Comparison of ENCODE assay signal across 20 cellular contexts in the genomic region with DNA sequence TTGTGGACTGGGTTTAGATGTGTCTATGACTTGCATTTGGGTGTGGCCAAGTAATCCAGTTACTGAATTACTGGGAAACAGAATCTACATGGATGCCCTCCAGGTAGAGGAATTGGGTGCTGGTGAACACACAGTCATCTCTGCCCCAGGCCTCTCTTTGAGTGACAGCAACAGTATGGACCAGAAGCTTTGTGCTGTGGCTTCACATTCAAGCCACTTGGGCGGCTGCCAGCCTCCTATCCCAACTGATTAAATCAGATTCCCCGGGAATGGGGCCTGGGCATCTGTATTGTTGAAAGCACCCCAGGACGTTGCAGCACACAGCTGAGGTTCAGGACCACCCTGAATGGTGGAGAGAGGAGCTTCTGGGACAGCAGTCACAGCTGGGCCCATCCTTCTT.
DNase-seq lines count a peak whose midpoint lies in the region; ATAC-seq and TF ChIP-seq lines count a peak whose summit lies in the region.
"Had no signal": no experiment of that assay in that cellular context is flagged by ENCODE, and none has a peak within 500 bp of the region (broad histone marks: within the 10 kb centered on the region; RNA-seq: fewer than 3 reads in every experiment).

No MANE protein-coding gene starts in this region.

- CTCF ChIA-PET in PC-9 (lab: Charles Lee), result no interaction called here
- CTCF ChIA-PET in T-cell (lab: Charles Lee), result no interaction called here

- H2BK120ac ChIP-seq in trophoblast cell (ENCODE audit: insufficient read depth, low read length, poor library complexity), result no peak overlapping the region

- H3K4me1 Mint-ChIP-seq in GM23338 (peaks cover 22% of the 10 kb centered on the region), T-cell (no peaks in the 10 kb centered on the region)
- H3K4me1 Mint-ChIP-seq in stimulated activated effector memory CD8-positive, alpha-beta T cell treated with anti-CD3 and anti-CD28 coated beads, Interleukin-12 subunit alpha, Interleukin-12 subunit beta, amount 100 ng/mL, for 72 hours, result peaks cover under 1% of the 10 kb centered on the region
- H3K4me1 Mint-ChIP-seq: B cell had no signal

- H3K79me2 ChIP-seq in GM23338 (replicated peaks; ENCODE audit: insufficient read depth) (no peaks in the 10 kb centered on the region), PC-9 (ENCODE audit: low read depth) (no peaks in the 10 kb centered on the region), trophoblast cell (ENCODE audit: control insufficient read depth, insufficient read depth, low read length, poor library complexity) (no peaks in the 10 kb centered on the region)

- H3F3A ChIP-seq in GM23338 (replicated peaks; ENCODE audit: low read depth) (no peaks in the 10 kb centered on the region), PC-9 (ENCODE audit: insufficient read depth, low read depth) (no peaks in the 10 kb centered on the region; the same call in 1 of the 2 replicates)

- H2BK5ac ChIP-seq in trophoblast cell (ENCODE audit: low read depth, low read length, poor library complexity), result no peak overlapping the region

- H2AK5ac ChIP-seq in trophoblast cell (ENCODE audit: low read length), result no peak overlapping the region

- H3K9me2 ChIP-seq in GM23338 (ENCODE audit: insufficient read depth) (peaks cover 10% of the 10 kb centered on the region; the same call in 1 of the 2 replicates), PC-9 (ENCODE audit: insufficient read depth) (no peaks in the 10 kb centered on the region)

- H3K36me3 ChIP-seq in GM23338 (ENCODE audit: insufficient read depth), result no peaks in the 10 kb centered on the region
- no peaks in the 10 kb centered on the region for H3K36me3 ChIP-seq in PC-9 (ENCODE audit: low read depth)
- H3K36me3 ChIP-seq in trophoblast cell (ENCODE audit: control insufficient read depth in 1 of 2, insufficient read depth in 2 of 2, low read length in 2 of 2), result no peaks in the 10 kb centered on the region
- H3K36me3 ChIP-seq: BLaER1 treated with 17β-estradiol and CSF1 and Interleukin-3, amounts not matched to agents 10 nM and 100 nM had no signal

- H3K9me3 ChIP-seq in PC-9 (ENCODE audit: insufficient read depth, low read depth) (peaks cover 13% of the 10 kb centered on the region), trophoblast cell (ENCODE audit: insufficient read depth, low read depth, low read length) (peaks cover 3% of the 10 kb centered on the region)
- H3K9me3 ChIP-seq: A549 had no signal

- no peak overlapping the region for H3K4me2 ChIP-seq in GM23338
- H3K4me2 ChIP-seq in PC-9, result peak overlapping the region; percentile 39; the same call in 1 of the 2 replicates
- no peak overlapping the region for H3K4me2 ChIP-seq in trophoblast cell (ENCODE audit: low read length)
- H3K4me2 ChIP-seq: BLaER1 treated with 17β-estradiol and CSF1 and Interleukin-3, amounts not matched to agents 10 nM and 100 nM had no signal

- H3K27me3 ChIP-seq in GM23338 (ENCODE audit: insufficient read depth) (no peaks in the 10 kb centered on the region), PC-9 (ENCODE audit: insufficient read depth, low read depth) (peaks cover 15% of the 10 kb centered on the region), trophoblast cell (ENCODE audit: insufficient read depth, low read length) (no peaks in the 10 kb centered on the region)

- H3K14ac ChIP-seq in trophoblast cell (ENCODE audit: low read length), result no peak overlapping the region

- no CpG with 5 or more reads among the region's 3 CpGs for WGBS in trophoblast cell (ENCODE audit: extremely low coverage, insufficient coverage, insufficient read length)

- H3K4me3 Mint-ChIP-seq in GM23338, result no peak overlapping the region
- H3K4me3 Mint-ChIP-seq in T-cell, result no peak overlapping the region
- no peak overlapping the region for H3K4me3 Mint-ChIP-seq in stimulated activated effector memory CD8-positive, alpha-beta T cell treated with anti-CD3 and anti-CD28 coated beads, Interleukin-12 subunit alpha, Interleukin-12 subunit beta, amount 100 ng/mL, for 72 hours
- H3K4me3 Mint-ChIP-seq: B cell; CD4-positive, alpha-beta T cell; CD8-positive, alpha-beta T cell had no signal

- H3K36me3 Mint-ChIP-seq in GM23338 (ENCODE audit: low read depth) (peaks cover 6% of the 10 kb centered on the region; the same call in 1 of the 3 replicates), T-cell (no peaks in the 10 kb centered on the region)
- H3K36me3 Mint-ChIP-seq in stimulated activated effector memory CD8-positive, alpha-beta T cell treated with anti-CD3 and anti-CD28 coated beads, Interleukin-12 subunit alpha, Interleukin-12 subunit beta, amount 100 ng/mL, for 72 hours, result no peaks in the 10 kb centered on the region
- H3K36me3 Mint-ChIP-seq: CD8-positive, alpha-beta T cell had no signal

- no peak overlapping the region for H4K8ac ChIP-seq in trophoblast cell (ENCODE audit: low read depth, low read length)

- no peak overlapping the region for H3K27ac ChIP-seq in GM23338 (ENCODE audit: low read depth)
- H3K27ac ChIP-seq in PC-9, result no peak overlapping the region
- H3K27ac ChIP-seq in trophoblast cell (ENCODE audit: low read depth, low read length), result no peak overlapping the region
- H3K27ac ChIP-seq: 22Rv1; A549; BLaER1 treated with 17β-estradiol and CSF1 and Interleukin-3, amounts not matched to agents 10 nM and 100 nM; C4-2B had no signal

- H4K20me1 ChIP-seq in GM23338 (replicated peaks; ENCODE audit: insufficient read depth), result no peaks in the 10 kb centered on the region
- H4K20me1 ChIP-seq in PC-9 (ENCODE audit: insufficient read depth), result no peaks in the 10 kb centered on the region
- H4K20me1 ChIP-seq: BLaER1 treated with 17β-estradiol and CSF1 and Interleukin-3, amounts not matched to agents 10 nM and 100 nM had no signal

- H3K18ac ChIP-seq in trophoblast cell (ENCODE audit: low read length), result no peak overlapping the region

- intact Hi-C loops in PC-9 (cut with micrococcal nuclease; ENCODE audit: unreplicated experiment), result no loop called here

- H4K91ac ChIP-seq in trophoblast cell (ENCODE audit: low read depth, low read length), result no peak overlapping the region

- H3K23ac ChIP-seq in trophoblast cell (ENCODE audit: low read length), result no peak overlapping the region

- POLR2A ChIA-PET in PC-9 (lab: Charles Lee; ENCODE audit: unreplicated experiment) (no interaction called here), T-cell (lab: Charles Lee) (no interaction called here)

- H4K12ac ChIP-seq in trophoblast cell (ENCODE audit: low read depth, low read length), result no peak overlapping the region

- H3K27me3 Mint-ChIP-seq in GM23338 (ENCODE audit: insufficient read depth, low read depth, poor library complexity), result peaks cover 10% of the 10 kb centered on the region
- H3K27me3 Mint-ChIP-seq in T-cell, result peaks cover 48 to 58% of the 10 kb centered on the region in 2 donors

- no peak overlapping the region for H3K27ac Mint-ChIP-seq in GM23338
- no peak overlapping the region for H3K27ac Mint-ChIP-seq in T-cell
- no peak overlapping the region for H3K27ac Mint-ChIP-seq in stimulated activated effector memory CD8-positive, alpha-beta T cell treated with anti-CD3 and anti-CD28 coated beads, Interleukin-12 subunit alpha, Interleukin-12 subunit beta, amount 100 ng/mL, for 72 hours
- H3K27ac Mint-ChIP-seq: B cell; CD4-positive, alpha-beta T cell; CD8-positive, alpha-beta T cell had no signal

- H3K4me1 ChIP-seq in GM23338 (ENCODE audit: insufficient read depth) (peaks cover 23% of the 10 kb centered on the region), PC-9 (replicated peaks; ENCODE audit: insufficient read depth) (peaks cover 19% of the 10 kb centered on the region), trophoblast cell (ENCODE audit: control insufficient read depth in 1 of 2, insufficient read depth in 2 of 2, low read length in 2 of 2) (no peaks in the 10 kb centered on the region)

- no peak overlapping the region for H3K9ac ChIP-seq in trophoblast cell (ENCODE audit: low read length)
- H3K9ac ChIP-seq: BLaER1 treated with 17β-estradiol and CSF1 and Interleukin-3, amounts not matched to agents 10 nM and 100 nM had no signal

- peak overlapping the region; percentile 52; the same call in 1 of the 2 replicates for H2AFZ ChIP-seq in GM23338
- H2AFZ ChIP-seq in PC-9, result no peak overlapping the region
- H2AFZ ChIP-seq in trophoblast cell (ENCODE audit: insufficient read depth, low read length, poor library complexity), result no peak overlapping the region

- H3K9me3 Mint-ChIP-seq in GM23338 (peaks cover 17% of the 10 kb centered on the region), T-cell (peaks cover 5 to 8% (median 5%) of the 10 kb centered on the region in 3 donors)
- peaks cover 4% of the 10 kb centered on the region for H3K9me3 Mint-ChIP-seq in stimulated activated effector memory CD8-positive, alpha-beta T cell treated with anti-CD3 and anti-CD28 coated beads, Interleukin-12 subunit alpha, Interleukin-12 subunit beta, amount 100 ng/mL, for 72 hours

- no peak overlapping the region for H3K4ac ChIP-seq in trophoblast cell (ENCODE audit: low read depth, low read length)

- ATAC-seq in GM23338 (no peak), T-cell (replicated peaks in 1 of 4) (no peak), GM21360 (IDR thresholded peaks at IDR 0.05; ENCODE audit: unreplicated experiment) (no peak)
- ATAC-seq in stimulated activated effector memory CD8-positive, alpha-beta T cell treated with anti-CD3 and anti-CD28 coated beads, Interleukin-12 subunit alpha, Interleukin-12 subunit beta, amount 100 ng/mL, for 72 hours, result no peak
- ATAC-seq: A549; CD8-positive, alpha-beta T cell had no signal

- H3K4me3 ChIP-seq in GM23338 (no peak overlapping the region), PC-9 (no peak overlapping the region), trophoblast cell (ENCODE audit: low read depth, low read length) (no peak overlapping the region)
- H3K4me3 ChIP-seq: A549; BLaER1 treated with 17β-estradiol and CSF1 and Interleukin-3, amounts not matched to agents 10 nM and 100 nM had no signal

- H2BK12ac ChIP-seq in trophoblast cell (ENCODE audit: low read length), result no peak overlapping the region

- no TSS peak for BruUV-seq in PC-9 (replicated peaks; lab: Mats Ljungman, UMichigan)

- TF ChIP-seq CTCF in GM23338 (conservative IDR thresholded peaks at IDR 0.05; ENCODE audit: low read depth in 2 of 2) (no peak), PC-9 (conservative IDR thresholded peaks at IDR 0.05) (no peak)

- no peaks in the 10 kb centered on the region for H3K79me1 ChIP-seq in trophoblast cell (ENCODE audit: low read length)

- no peak for DNase-seq in GM23338 (ENCODE audit: low spot score)
- peak; percentile 11 for DNase-seq in LHCN-M2 (ENCODE audit: low read depth)
- no peak for DNase-seq in PC-9
- peak; percentile 46 for DNase-seq in myocyte (ENCODE audit: low read depth)
- DNase-seq in T-cell, result no peak
- DNase-seq in stimulated activated effector memory CD8-positive, alpha-beta T cell treated with anti-CD3 and anti-CD28 coated beads, Interleukin-12 subunit alpha, Interleukin-12 subunit beta, amount 100 ng/mL, for 72 hours (ENCODE audit: low spot score in 2 of 2), result no peak
- DNase-seq in trophoblast cell, result no peak
- DNase-seq: AML-193; Caco-2; Calu3; CD4-positive, alpha-beta T cell; CD8-positive, alpha-beta T cell; DMS79 treated with DMSO at 0.1 percent for 48 hours; GF-D8 had no signal

TF ChIP-seq in GM23338, 12 proteins besides CTCF, POLR2A, EP300 and RAD21 (continues in another document):
- TF ChIP-seq ZNF331 (CRISPR knock-in tag; IDR thresholded peaks at IDR 0.05; ENCODE audit: low read depth) (no peak), JUNB (IDR thresholded peaks at IDR 0.05; ENCODE audit: unreplicated experiment) (no peak), NANOG (IDR thresholded peaks at IDR 0.05; ENCODE audit: borderline replicate concordance) (no peak), POLR2AphosphoS5 (IDR thresholded peaks at IDR 0.05; ENCODE audit: low read depth) (no peak)

Comparison
In these comparisons a context has a peak if more than half of its experiments do, and no peak if none do; other contexts are left out.
1. DNase-seq: peak in LHCN-M2 (single experiment) and myocyte (single experiment); none in GM23338 (single experiment), PC-9 (0 of 2), T-cell (0 of 34), stimulated activated effector memory CD8-positive, alpha-beta T cell treated with anti-CD3 and anti-CD28 coated beads, Interleukin-12 subunit alpha, Interleukin-12 subunit beta, amount 100 ng/mL, for 72 hours (0 of 2) and trophoblast cell (0 of 2).